ENCODE assay signal across 24 cellular contexts in genomic region chr17:34066528-34066927, GRCh38.
DNase-seq lines count a peak whose midpoint lies in the region; ATAC-seq, FAIRE-seq and TF ChIP-seq lines count a peak whose summit lies in the region.
"Had no signal": no experiment of that assay in that cellular context is flagged by ENCODE, and none has a peak within 500 bp of the region (broad histone marks: within the 10 kb centered on the region; RNA-seq: fewer than 3 reads in every experiment).

No MANE protein-coding gene starts in this region.

- H3K27ac ChIP-seq in mesendoderm (ENCODE audit: low read depth, low read length) = no peak overlapping the region
- H3K27ac ChIP-seq: 22Rv1, BLaER1 had no signal

- no peaks in the 10 kb centered on the region for H3K79me2 ChIP-seq in mesendoderm (ENCODE audit: control insufficient read depth, insufficient read depth, low read length)

- H3K27me3 ChIP-seq in bronchial epithelial cell (ENCODE audit: control insufficient read depth, insufficient read depth, low read length) (no peaks in the 10 kb centered on the region), mesendoderm (ENCODE audit: insufficient read depth, low read length, poor library complexity) (no peaks in the 10 kb centered on the region)
- H3K27me3 ChIP-seq: BLaER1 had no signal

- no peak overlapping the region for H3K56ac ChIP-seq in mesendoderm (ENCODE audit: low read length)

- no peak overlapping the region for H2BK120ac ChIP-seq in mesendoderm (ENCODE audit: low read depth, low read length)

- H4K5ac ChIP-seq in mesendoderm (ENCODE audit: low read length) = no peak overlapping the region

- no peaks in the 10 kb centered on the region for H3K4me1 ChIP-seq in mesendoderm (ENCODE audit: control insufficient read depth, low read depth, low read length)
- H3K4me1 ChIP-seq: BE2C, BLaER1 had no signal

- no peak overlapping the region for H3K23ac ChIP-seq in mesendoderm (ENCODE audit: low read length)

- H3K4me3 ChIP-seq in bronchial epithelial cell (ENCODE audit: low read depth, low read length) (no peak overlapping the region), mesendoderm (ENCODE audit: low read length) (no peak overlapping the region)
- H3K4me3 ChIP-seq: BLaER1, GM12878 had no signal

- no peak overlapping the region for H3K18ac ChIP-seq in mesendoderm (ENCODE audit: low read length)

- no peak overlapping the region for H2AK5ac ChIP-seq in mesendoderm (ENCODE audit: low read length)

- no peak overlapping the region for H3K4ac ChIP-seq in mesendoderm (ENCODE audit: low read depth, low read length)

- H4K8ac ChIP-seq in mesendoderm (ENCODE audit: low read depth, low read length) = no peak overlapping the region

- ATAC-seq in HG03378 (IDR thresholded peaks at IDR 0.05; ENCODE audit: unreplicated experiment) = no peak
- ATAC-seq: GM12878 had no signal

- H3K36me3 ChIP-seq in bronchial epithelial cell (ENCODE audit: control insufficient read depth, insufficient read depth, low read length) (no peaks in the 10 kb centered on the region), mesendoderm (ENCODE audit: control insufficient read depth, insufficient read depth, low read length) (no peaks in the 10 kb centered on the region)
- H3K36me3 ChIP-seq: BE2C, BLaER1 had no signal

- H3K4me2 ChIP-seq in mesendoderm (ENCODE audit: low read length) = no peak overlapping the region
- H3K4me2 ChIP-seq: BLaER1 had no signal

- no peak overlapping the region for H2BK5ac ChIP-seq in mesendoderm (ENCODE audit: low read length)

- H2BK15ac ChIP-seq in mesendoderm (replicated peaks; ENCODE audit: low read depth) = no peak overlapping the region

- DNase-seq in A172 (ENCODE audit: low spot score) (peak; percentile 8), bronchial epithelial cell (ENCODE audit: low read depth) (no peak), islet precursor cell (peak; percentile 45), mesendoderm (no peak), kidney tubule cell (ENCODE audit: low spot score) (no peak)
- DNase-seq: ACHN; BE2C; C1 segment of cervical spinal cord; CD4-positive, alpha-beta memory T cell; CD4-positive, CD25-positive, alpha-beta regulatory T cell; CD8-positive, alpha-beta memory T cell; COR-L47; DMS 273 treated with DMSO at 0.1 percent for 48 hours; DMS53; DND-41; EL; GDM1 had no signal

- no CpG with 5 or more reads among the region's 3 CpGs for WGBS in mesendoderm (ENCODE audit: extremely low coverage, insufficient coverage, low lambda C conversion rate)

- peak; percentile 90 for FAIRE-seq in bronchial epithelial cell (lab: Jason Lieb, UNC)
- FAIRE-seq: A204.1, GM12878, GM12892, GM18507 had no signal

- H3K9ac ChIP-seq in mesendoderm (ENCODE audit: low read length) = no peak overlapping the region
- H3K9ac ChIP-seq: BLaER1 had no signal

- H3K79me1 ChIP-seq in mesendoderm (ENCODE audit: low read length) = no peaks in the 10 kb centered on the region

- TF ChIP-seq CTCF in bronchial epithelial cell (IDR thresholded peaks at IDR 0.05; ENCODE audit: insufficient read depth, low read length, severe bottlenecking) = no peak

Comparison
In these comparisons a context has a peak if more than half of its experiments do, and no peak if none do; other contexts are left out.
1. DNase-seq: peak in A172 (single experiment) and islet precursor cell (single experiment); none in bronchial epithelial cell (single experiment), mesendoderm (single experiment) and kidney tubule cell (single experiment).